15 cellular contexts compared by ENCODE assay signal in the genomic region with DNA sequence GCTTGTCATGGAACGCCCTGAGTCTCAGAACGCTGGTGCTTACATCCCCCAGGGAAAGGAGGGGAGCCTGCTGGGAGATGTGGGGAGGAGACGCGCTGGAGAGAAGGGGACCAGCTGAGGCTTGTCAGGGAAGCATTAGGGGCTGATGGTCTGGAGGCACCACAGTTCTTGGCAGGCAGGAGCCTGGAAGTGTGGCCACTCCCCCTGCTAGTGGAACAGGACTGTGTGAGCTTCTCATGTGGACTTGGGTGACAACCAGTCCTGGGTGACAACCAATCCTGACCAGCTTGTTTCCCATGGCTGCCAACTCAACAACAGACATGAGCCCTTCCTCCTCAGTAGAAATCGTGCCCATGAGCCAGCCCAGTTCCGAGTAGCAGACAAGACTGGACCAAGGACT.
DNase-seq lines count a peak whose midpoint lies in the region; ATAC-seq and TF ChIP-seq lines count a peak whose summit lies in the region.
"Had no signal": no experiment of that assay in that cellular context is flagged by ENCODE, and none has a peak within 500 bp of the region (broad histone marks: within the 10 kb centered on the region; RNA-seq: fewer than 3 reads in every experiment).

No MANE protein-coding gene starts in this region.

- H3K56ac ChIP-seq in IMR-90 (ENCODE audit: extremely low read depth, insufficient read depth, low read length) = no peak overlapping the region

- no peaks in the 10 kb centered on the region for H3K79me1 ChIP-seq in IMR-90 (ENCODE audit: low read depth in 1 of 2, low read length in 2 of 2)

- H2AFZ ChIP-seq in IMR-90 (replicated peaks; ENCODE audit: low read length, poor library complexity) = no peak overlapping the region

- dilution Hi-C loops in IMR-90 (cut with HindIII; ENCODE audit: low sequenced_read_pairs, unreplicated experiment) = no loop called here

- no peaks in the 10 kb centered on the region for H3K9me3 Mint-ChIP-seq in activated naive CD8-positive, alpha-beta T cell treated with anti-CD3 and anti-CD28 coated beads for 36 hours
- no peaks in the 10 kb centered on the region for H3K9me3 Mint-ChIP-seq in activated naive CD8-positive, alpha-beta T cell treated with anti-CD3 and anti-CD28 coated beads, Interleukin-2, amount 50 U/mL, for 24 hours
- no peaks in the 10 kb centered on the region for H3K9me3 Mint-ChIP-seq in progenitor cell of endocrine pancreas (ENCODE audit: low read depth)
- H3K9me3 Mint-ChIP-seq: CD4-positive, alpha-beta T cell had no signal

- POLR2A ChIA-PET in IMR-90 (lab: Charles Lee; ENCODE audit: unreplicated experiment) = no interaction called here

- no peak overlapping the region for H4K91ac ChIP-seq in IMR-90 (ENCODE audit: insufficient read depth, low read depth, low read length)

- no peak for TF ChIP-seq POLR2A in IMR-90 (IDR thresholded peaks at IDR 0.05; ENCODE audit: low read depth, low read length)

- no peaks in the 10 kb centered on the region; the same call in 1 of the 2 replicates for H4K20me1 ChIP-seq in IMR-90 (ENCODE audit: insufficient read depth, low read length)

- H3K36me3 ChIP-seq in IMR-90 (ENCODE audit: control insufficient read depth, insufficient read depth, low read length) = peaks cover 19% of the 10 kb centered on the region

- no peaks in the 10 kb centered on the region for H3K4me1 Mint-ChIP-seq in activated naive CD8-positive, alpha-beta T cell treated with anti-CD3 and anti-CD28 coated beads for 36 hours
- no peaks in the 10 kb centered on the region for H3K4me1 Mint-ChIP-seq in activated naive CD8-positive, alpha-beta T cell treated with anti-CD3 and anti-CD28 coated beads, Interleukin-2, amount 50 U/mL, for 24 hours
- H3K4me1 Mint-ChIP-seq in progenitor cell of endocrine pancreas (ENCODE audit: low read depth) = no peaks in the 10 kb centered on the region

- no peak overlapping the region for H3K23ac ChIP-seq in IMR-90 (ENCODE audit: low read depth, low read length)

- no CpG with 5 or more reads among the region's 6 CpGs for WGBS in IMR-90 (ENCODE audit: extremely low coverage in 2 of 2, insufficient read length in 1 of 2), 2 experiments

- no peak overlapping the region for H2BK20ac ChIP-seq in IMR-90 (ENCODE audit: low read depth, low read length)

- H2BK120ac ChIP-seq in IMR-90 (ENCODE audit: low read depth, low read length) = no peak overlapping the region

- H4K8ac ChIP-seq in IMR-90 (ENCODE audit: low read depth in 2 of 2, low read length in 2 of 2) = no peak overlapping the region

- in situ Hi-C loops in IMR-90 (cut with MboI; ENCODE audit: low sequenced_read_pairs) = no loop called here

- H3K14ac ChIP-seq in IMR-90 (replicated peaks; ENCODE audit: low read depth, low read length) = no peak overlapping the region

- no peaks in the 10 kb centered on the region for H3K9me3 ChIP-seq in IMR-90 (ENCODE audit: control insufficient read depth, insufficient read depth, low read length)
- H3K9me3 ChIP-seq: A549, Caco-2 had no signal

- H3K9ac ChIP-seq in IMR-90 (ENCODE audit: low read depth, low read length) = no peak overlapping the region

- no peak for ATAC-seq in activated naive CD8-positive, alpha-beta T cell treated with anti-CD3 and anti-CD28 coated beads, Interleukin-2, amount 50 U/mL, for 24 hours
- no peak for ATAC-seq in IMR-90 (ENCODE audit: low read depth)
- peak; percentile 33 for ATAC-seq in esophagus mucosa
- ATAC-seq in HG03520 (IDR thresholded peaks at IDR 0.05; ENCODE audit: unreplicated experiment) = no peak
- ATAC-seq: A549 had no signal

- H3K27ac Mint-ChIP-seq in activated naive CD8-positive, alpha-beta T cell treated with anti-CD3 and anti-CD28 coated beads for 36 hours = peak overlapping the region; percentile 38
- H3K27ac Mint-ChIP-seq in activated naive CD8-positive, alpha-beta T cell treated with anti-CD3 and anti-CD28 coated beads, Interleukin-2, amount 50 U/mL, for 24 hours = no peak overlapping the region
- H3K27ac Mint-ChIP-seq in progenitor cell of endocrine pancreas = peak overlapping the region; percentile 81
- H3K27ac Mint-ChIP-seq: CD4-positive, alpha-beta T cell had no signal

- H2AK9ac ChIP-seq in IMR-90 (replicated peaks; ENCODE audit: low read depth, low read length, poor library complexity) = peak overlapping the region; percentile 55

- H2BK5ac ChIP-seq in IMR-90 (ENCODE audit: low read depth, low read length, poor library complexity, severe bottlenecking) = no peak overlapping the region

- H3K9me1 ChIP-seq in IMR-90 (ENCODE audit: insufficient read depth, low read length) = peaks cover 10% of the 10 kb centered on the region; the same call in 1 of the 2 replicates

- intact Hi-C loops in IMR-90 (cut with micrococcal nuclease) = no loop called here

- CTCF ChIA-PET in IMR-90 (lab: Yijun Ruan, JAX) = no interaction called here

- no peak overlapping the region for H3K18ac ChIP-seq in IMR-90 (ENCODE audit: low read depth, low read length)

- H3K27me3 ChIP-seq in IMR-90 (ENCODE audit: control insufficient read depth, insufficient read depth, low read length) = no peaks in the 10 kb centered on the region

- TF ChIP-seq RAD21 in IMR-90 (IDR thresholded peaks at IDR 0.05; ENCODE audit: low read length) = no peak

- no peak overlapping the region for H2AK5ac ChIP-seq in IMR-90 (ENCODE audit: low read depth, low read length)

- H4K5ac ChIP-seq in IMR-90 (ENCODE audit: low read depth, low read length) = no peak overlapping the region

- no peak for TF ChIP-seq CTCF in IMR-90 (conservative IDR thresholded peaks at IDR 0.05; ENCODE audit: low read depth, low read length)
- TF ChIP-seq CTCF in progenitor cell of endocrine pancreas (IDR thresholded peaks at IDR 0.05; ENCODE audit: unreplicated experiment) = no peak

- BruUV-seq in IMR-90 (replicated peaks; lab: Mats Ljungman, UMichigan) = no TSS peak

- H3K36me3 Mint-ChIP-seq in activated naive CD8-positive, alpha-beta T cell treated with anti-CD3 and anti-CD28 coated beads for 36 hours = no peaks in the 10 kb centered on the region
- no peaks in the 10 kb centered on the region for H3K36me3 Mint-ChIP-seq in activated naive CD8-positive, alpha-beta T cell treated with anti-CD3 and anti-CD28 coated beads, Interleukin-2, amount 50 U/mL, for 24 hours (ENCODE audit: low read depth)
- peaks cover 18% of the 10 kb centered on the region for H3K36me3 Mint-ChIP-seq in progenitor cell of endocrine pancreas (ENCODE audit: insufficient read depth)

- H3K4me1 ChIP-seq in IMR-90 (ENCODE audit: control insufficient read depth, insufficient read depth, low read length) = no peaks in the 10 kb centered on the region
- H3K4me1 ChIP-seq: A549, Caco-2 had no signal

- no peak overlapping the region for H3K4me3 Mint-ChIP-seq in activated naive CD8-positive, alpha-beta T cell treated with anti-CD3 and anti-CD28 coated beads for 36 hours
- H3K4me3 Mint-ChIP-seq in activated naive CD8-positive, alpha-beta T cell treated with anti-CD3 and anti-CD28 coated beads, Interleukin-2, amount 50 U/mL, for 24 hours = no peak overlapping the region
- H3K4me3 Mint-ChIP-seq in progenitor cell of endocrine pancreas (ENCODE audit: low read depth) = no peak overlapping the region
- H3K4me3 Mint-ChIP-seq: CD4-positive, alpha-beta T cell had no signal

- H3K4me2 ChIP-seq in IMR-90 (ENCODE audit: low read depth, low read length) = no peak overlapping the region
- H3K4me2 ChIP-seq: A549 had no signal

- no peak for DNase-seq in activated naive CD8-positive, alpha-beta T cell treated with anti-CD3 and anti-CD28 coated beads for 36 hours
- no peak for DNase-seq in activated naive CD8-positive, alpha-beta T cell treated with anti-CD3 and anti-CD28 coated beads, Interleukin-2, amount 50 U/mL, for 24 hours
- DNase-seq in IMR-90 (no peak), progenitor cell of endocrine pancreas (ENCODE audit: low spot score, unreplicated experiment) (no peak), amniotic stem cell (lab: John Stamatoyannopoulos, UW) (no peak)
- DNase-seq in activated CD4-positive, alpha-beta T cell treated with anti-CD3 and anti-CD28 coated beads for 48 hours = no peak
- DNase-seq: AML-193; Caco-2; CD4-positive, alpha-beta T cell; HCEC 1CT had no signal

- no peak overlapping the region for H3K4me3 ChIP-seq in IMR-90 (ENCODE audit: insufficient read depth, low read depth, low read length)
- H3K4me3 ChIP-seq: A549 had no signal

- no peak overlapping the region for H2BK15ac ChIP-seq in IMR-90 (ENCODE audit: low read depth, low read length)

- H3K4ac ChIP-seq in IMR-90 (ENCODE audit: low read depth, low read length) = no peak overlapping the region

- H3K27me3 Mint-ChIP-seq in activated naive CD8-positive, alpha-beta T cell treated with anti-CD3 and anti-CD28 coated beads for 36 hours = no peaks in the 10 kb centered on the region
- no peaks in the 10 kb centered on the region for H3K27me3 Mint-ChIP-seq in activated naive CD8-positive, alpha-beta T cell treated with anti-CD3 and anti-CD28 coated beads, Interleukin-2, amount 50 U/mL, for 24 hours
- H3K27me3 Mint-ChIP-seq in progenitor cell of endocrine pancreas = no peaks in the 10 kb centered on the region
- H3K27me3 Mint-ChIP-seq: CD4-positive, alpha-beta T cell had no signal

- H3K27ac ChIP-seq in IMR-90 (ENCODE audit: insufficient read depth, low read length) = no peak overlapping the region
- H3K27ac ChIP-seq: 22Rv1, A549, C4-2B had no signal

TF ChIP-seq in IMR-90, 13 proteins besides CTCF, POLR2A, EP300 and RAD21 (continues in another document):
- TF ChIP-seq NFE2L2 (IDR thresholded peaks at IDR 0.05; ENCODE audit: low read depth, low read length) (no peak), MAZ (IDR thresholded peaks at IDR 0.05; ENCODE audit: borderline replicate concordance, low read depth, low read length) (no peak), FOS (IDR thresholded peaks at IDR 0.05; ENCODE audit: low read depth, low read length) (no peak), CHD1 (IDR thresholded peaks at IDR 0.05; ENCODE audit: low read depth, low read length) (no peak)
- TF ChIP-seq, protein P1, sequence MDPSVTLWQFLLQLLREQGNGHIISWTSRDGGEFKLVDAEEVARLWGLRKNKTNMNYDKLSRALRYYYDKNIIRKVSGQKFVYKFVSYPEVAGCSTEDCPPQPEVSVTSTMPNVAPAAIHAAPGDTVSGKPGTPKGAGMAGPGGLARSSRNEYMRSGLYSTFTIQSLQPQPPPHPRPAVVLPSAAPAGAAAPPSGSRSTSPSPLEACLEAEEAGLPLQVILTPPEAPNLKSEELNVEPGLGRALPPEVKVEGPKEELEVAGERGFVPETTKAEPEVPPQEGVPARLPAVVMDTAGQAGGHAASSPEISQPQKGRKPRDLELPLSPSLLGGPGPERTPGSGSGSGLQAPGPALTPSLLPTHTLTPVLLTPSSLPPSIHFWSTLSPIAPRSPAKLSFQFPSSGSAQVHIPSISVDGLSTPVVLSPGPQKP (IDR thresholded peaks at IDR 0.05; ENCODE audit: borderline replicate concordance, low read depth, low read length) = no peak
- TF ChIP-seq, protein P2, sequence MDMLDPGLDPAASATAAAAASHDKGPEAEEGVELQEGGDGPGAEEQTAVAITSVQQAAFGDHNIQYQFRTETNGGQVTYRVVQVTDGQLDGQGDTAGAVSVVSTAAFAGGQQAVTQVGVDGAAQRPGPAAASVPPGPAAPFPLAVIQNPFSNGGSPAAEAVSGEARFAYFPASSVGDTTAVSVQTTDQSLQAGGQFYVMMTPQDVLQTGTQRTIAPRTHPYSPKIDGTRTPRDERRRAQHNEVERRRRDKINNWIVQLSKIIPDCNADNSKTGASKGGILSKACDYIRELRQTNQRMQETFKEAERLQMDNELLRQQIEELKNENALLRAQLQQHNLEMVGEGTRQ (IDR thresholded peaks at IDR 0.05; ENCODE audit: low read depth, low read length) = no peak
